In genomic region chr3:101944308-101944707, GRCh38 we compare ENCODE assay signal across 17 cellular contexts.
"Had no signal": no experiment of that assay in that cellular context is flagged by ENCODE, and none has a peak within 500 bp of the region (broad histone marks: within the 10 kb centered on the region; RNA-seq: fewer than 3 reads in every experiment).

No MANE protein-coding gene starts in this region.

- H3K4me3 ChIP-seq: adrenal gland, cardiac muscle cell, hepatocyte, sigmoid colon, tibial artery had no signal

- ATAC-seq: activated naive CD4-positive, alpha-beta T cell treated with anti-CD3 and anti-CD28 coated beads, Interleukin-2, amount 50 U/mL, for 72 hours; left cardiac atrium; stimulated activated naive CD8-positive, alpha-beta T cell treated with anti-CD3 and anti-CD28 coated beads, Interleukin-15, Interleukin-2, amounts not matched to agents 100 U/mL and 50 U/mL, for 24 hours had no signal

- H3K27ac ChIP-seq: adrenal gland, cardiac muscle cell, hepatocyte, sigmoid colon, tibial artery had no signal

- H2AFZ ChIP-seq: hepatocyte had no signal

- H3K9me3 ChIP-seq: adrenal gland, sigmoid colon, tibial artery had no signal

- H3K4me1 ChIP-seq: adrenal gland had no signal

- H3K79me2 ChIP-seq: hepatocyte had no signal

- H3K27me3 ChIP-seq: adrenal gland, cardiac muscle cell, hepatocyte, sigmoid colon, tibial artery had no signal

- DNase-seq: activated CD4-positive, alpha-beta T cell treated with anti-CD3 and anti-CD28 coated beads, Interleukin-2, amount 50 U/mL, for 48 hours; activated gamma-delta T cell treated with Interleukin-2 at 50 U/mL for 16 hours; adrenal gland; dermis blood vessel endothelial cell; effector memory CD4-positive, alpha-beta T cell; left cardiac atrium; nephron progenitor cell; nucleus accumbens; sigmoid colon; stimulated activated CD8-positive, alpha-beta memory T cell treated with anti-CD3 and anti-CD28 coated beads, Interleukin-4, amount 100 ng/mL, for 48 hours; stimulated activated naive CD8-positive, alpha-beta T cell treated with anti-CD3 and anti-CD28 coated beads, Interleukin-15, Interleukin-2, amounts not matched to agents 100 U/mL and 50 U/mL, for 24 hours; substantia nigra; T-helper 2 cell; tibial artery had no signal

- H3K36me3 ChIP-seq: adrenal gland, cardiac muscle cell, sigmoid colon, tibial artery had no signal

- H3K4me2 ChIP-seq: hepatocyte had no signal
